1 cellular context compared by ENCODE assay signal in genomic region chr10:88889559-88890337, GRCh38.
TF ChIP-seq lines count a peak whose summit lies in the region.

No MANE protein-coding gene starts in this region.

TF ChIP-seq in WTC11, 78 proteins besides CTCF, POLR2A, EP300 and RAD21 (continued from another document):
- TF ChIP-seq, protein P1, sequence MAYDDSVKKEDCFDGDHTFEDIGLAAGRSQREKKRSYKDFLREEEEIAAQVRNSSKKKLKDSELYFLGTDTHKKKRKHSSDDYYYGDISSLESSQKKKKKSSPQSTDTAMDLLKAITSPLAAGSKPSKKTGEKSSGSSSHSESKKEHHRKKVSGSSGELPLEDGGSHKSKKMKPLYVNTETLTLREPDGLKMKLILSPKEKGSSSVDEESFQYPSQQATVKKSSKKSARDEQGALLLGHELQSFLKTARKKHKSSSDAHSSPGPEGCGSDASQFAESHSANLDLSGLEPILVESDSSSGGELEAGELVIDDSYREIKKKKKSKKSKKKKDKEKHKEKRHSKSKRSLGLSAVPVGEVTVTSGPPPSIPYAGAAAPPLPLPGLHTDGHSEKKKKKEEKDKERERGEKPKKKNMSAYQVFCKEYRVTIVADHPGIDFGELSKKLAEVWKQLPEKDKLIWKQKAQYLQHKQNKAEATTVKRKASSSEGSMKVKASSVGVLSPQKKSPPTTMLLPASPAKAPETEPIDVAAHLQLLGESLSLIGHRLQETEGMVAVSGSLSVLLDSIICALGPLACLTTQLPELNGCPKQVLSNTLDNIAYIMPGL (CRISPR knock-in tag; IDR thresholded peaks at IDR 0.05), result no peak
- no peak for TF ChIP-seq GTF2I (CRISPR knock-in tag; conservative IDR thresholded peaks at IDR 0.05)
- TF ChIP-seq FOXK1 (CRISPR knock-in tag; IDR thresholded peaks at IDR 0.05), result no peak
- TF ChIP-seq TCF7 (CRISPR knock-in tag; IDR thresholded peaks at IDR 0.05; ENCODE audit: low read depth), result no peak
